Comparison of ENCODE assay signal across 8 cellular contexts in the genomic region with DNA sequence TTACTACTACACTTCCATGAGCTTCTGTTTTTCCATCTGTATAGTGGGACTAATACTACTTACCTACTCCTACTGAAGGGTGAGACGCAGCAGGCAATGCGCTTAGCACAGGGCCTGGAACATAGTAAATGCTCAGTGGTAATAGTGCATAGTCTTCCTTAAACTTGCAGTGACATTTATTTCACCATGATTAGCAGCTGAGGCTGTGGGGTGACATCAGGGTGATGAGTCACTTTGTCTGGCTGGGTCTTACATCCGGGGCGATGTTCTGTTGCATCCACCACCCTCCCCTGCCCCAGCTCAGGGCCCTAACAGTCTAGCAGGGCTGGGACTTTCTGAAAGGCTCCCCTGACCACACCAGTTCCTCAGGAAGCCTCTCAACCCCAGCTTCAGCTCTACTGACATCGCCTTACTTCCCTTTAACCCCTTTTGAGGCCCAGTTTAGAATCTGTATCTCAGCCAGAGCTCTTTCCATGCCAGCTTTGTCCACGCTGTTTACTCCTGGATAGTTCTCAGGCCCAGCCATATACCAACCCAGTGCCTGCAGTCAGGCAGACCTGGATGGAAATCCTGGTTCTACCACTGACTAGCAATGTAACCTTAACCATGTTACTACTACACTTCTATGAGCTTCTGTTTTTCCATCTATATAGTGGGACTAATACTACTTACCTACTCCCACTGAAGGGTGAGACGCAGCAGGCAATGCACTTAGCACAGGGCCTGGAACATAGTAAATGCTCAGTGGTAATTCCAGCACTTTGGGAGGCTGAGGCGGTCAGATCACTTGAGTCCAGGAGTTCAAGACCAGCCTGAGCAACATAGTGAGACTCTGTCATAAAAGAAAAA.
DNase-seq lines count a peak whose midpoint lies in the region; ATAC-seq and TF ChIP-seq lines count a peak whose summit lies in the region.

No MANE protein-coding gene starts in this region.

- intact Hi-C loops in activated CD4-positive, alpha-beta memory T cell treated with anti-CD3 and anti-CD28 coated beads for 36 hours (cut with micrococcal nuclease) = loop anchor here (1.0 to 5.0 kb wide), 8 partner anchors 11 to 556 kb away; a partner anchor contains a TSS
- intact Hi-C loops in posterior vena cava (cut with DNase I) (loop anchor here in 1 of 2 donors (5.0 kb wide), 1 partner anchor 372 kb away; no protein-coding TSS in a partner anchor), aorta (cut with DNase I) (loop anchor here in 1 of 2 donors (5.0 kb wide), 1 partner anchor 63 kb away; no protein-coding TSS in a partner anchor)

- peak overlapping the region; percentile 97 for H3K27ac Mint-ChIP-seq in activated CD4-positive, alpha-beta memory T cell treated with anti-CD3 and anti-CD28 coated beads for 36 hours

- CTCF ChIA-PET in activated CD4-positive, alpha-beta memory T cell treated with anti-CD3 and anti-CD28 coated beads for 36 hours (lab: Charles Lee) = interaction anchor here (0.8 to 12.5 kb wide), 11 partner anchors 10 to 363 kb away, joined by 3 to 139 read pairs (median 3); no protein-coding TSS in a partner anchor

- H3K4me3 Mint-ChIP-seq in activated CD4-positive, alpha-beta memory T cell treated with anti-CD3 and anti-CD28 coated beads for 36 hours = peak overlapping the region; percentile 38

- ATAC-seq in GM21786 (IDR thresholded peaks at IDR 0.05; ENCODE audit: unreplicated experiment) = peak; percentile 89
- ATAC-seq in aorta (ENCODE audit: low FRiP score) = peak; percentile 80

- TF ChIP-seq CTCF in epithelial cell of esophagus (IDR thresholded peaks at IDR 0.05; ENCODE audit: insufficient read depth, low read depth, low read length, missing control alignments) = no peak

- 60 to 61% methylated on average over 8 of the region's 8 CpGs for WGBS in aorta, 2 donors

- H3K4me3 ChIP-seq in epithelial cell of esophagus (ENCODE audit: low read length) = no peak overlapping the region
- H3K4me3 ChIP-seq in aorta (ENCODE audit: low read length in 2 of 2) = no peak overlapping the region

- H3K9me3 ChIP-seq in aorta (ENCODE audit: control insufficient read depth, low read length) = no peaks in the 10 kb centered on the region

- POLR2A ChIA-PET in activated CD4-positive, alpha-beta memory T cell treated with anti-CD3 and anti-CD28 coated beads for 36 hours (lab: Charles Lee) = interaction anchor here (0.6 to 3.6 kb wide), 8 partner anchors 11 to 302 kb away, joined by 3 to 26 read pairs (median 3); no protein-coding TSS in a partner anchor

- H3K4me1 Mint-ChIP-seq in activated CD4-positive, alpha-beta memory T cell treated with anti-CD3 and anti-CD28 coated beads for 36 hours (ENCODE audit: low read depth) = peaks cover 65% of the 10 kb centered on the region

- H3K27me3 Mint-ChIP-seq in activated CD4-positive, alpha-beta memory T cell treated with anti-CD3 and anti-CD28 coated beads for 36 hours = no peaks in the 10 kb centered on the region

- no peaks in the 10 kb centered on the region for H3K27me3 ChIP-seq in aorta (ENCODE audit: control insufficient read depth in 1 of 2, insufficient read depth in 2 of 2, low read length in 1 of 2)

- DNase-seq in Daoy (ENCODE audit: low read depth) (peak; percentile 85), LoVo (ENCODE audit: low spot score) (peak; percentile 46), epithelial cell of esophagus (ENCODE audit: low read depth) (peak; percentile 81), posterior vena cava (ENCODE audit: low spot score) (peak; percentile 93), aorta (peak in 1 of 2 donors; percentile 92), NCI-H187 treated with DMSO at 0.1 percent for 48 hours (lab: John Stamatoyannopoulos, UW) (no peak)
- peak; percentile 92 for DNase-seq in activated CD4-positive, alpha-beta memory T cell treated with anti-CD3 and anti-CD28 coated beads for 36 hours

- no peaks in the 10 kb centered on the region for H3K9me3 Mint-ChIP-seq in activated CD4-positive, alpha-beta memory T cell treated with anti-CD3 and anti-CD28 coated beads for 36 hours

- no peaks in the 10 kb centered on the region for H3K36me3 ChIP-seq in aorta (ENCODE audit: control insufficient read depth in 1 of 2, insufficient read depth in 2 of 2, low read length in 1 of 2)

- peaks cover 0 to 2% of the 10 kb centered on the region in 2 donors for H3K4me1 ChIP-seq in aorta (ENCODE audit: control insufficient read depth in 1 of 2, insufficient read depth in 2 of 2, low read length in 2 of 2)

- no peaks in the 10 kb centered on the region for H3K36me3 Mint-ChIP-seq in activated CD4-positive, alpha-beta memory T cell treated with anti-CD3 and anti-CD28 coated beads for 36 hours

- peak overlapping the region in 1 of 2 donors; percentile 22 for H3K27ac ChIP-seq in aorta (ENCODE audit: low read depth in 1 of 2, low read length in 2 of 2)
